Comparison of ENCODE assay signal across 22 cellular contexts in the genomic region with DNA sequence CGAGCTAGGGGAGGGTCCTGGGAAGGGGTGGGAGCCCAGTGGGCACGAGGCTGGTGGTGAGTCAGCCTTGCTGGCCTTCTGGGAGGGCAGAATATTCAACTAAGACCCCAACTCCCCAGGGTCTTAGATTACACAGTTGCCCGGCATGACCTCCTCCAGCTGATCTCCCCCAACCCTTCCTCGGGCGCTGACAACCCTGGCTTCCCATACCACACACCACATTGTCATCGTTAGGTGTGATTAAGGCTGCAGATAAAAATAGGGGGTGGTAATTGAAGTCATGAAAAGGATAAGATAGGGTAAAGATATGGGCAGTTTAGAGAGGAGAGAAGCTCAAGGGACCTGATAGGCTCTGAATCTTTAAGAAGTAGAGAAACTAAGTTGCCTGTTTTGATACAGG.
"Had no signal": no experiment of that assay in that cellular context is flagged by ENCODE, and none has a peak within 500 bp of the region (broad histone marks: within the 10 kb centered on the region; RNA-seq: fewer than 3 reads in every experiment).

No MANE protein-coding gene starts in this region.

- H3K9ac ChIP-seq: neural progenitor cell had no signal

- H3K4me2 ChIP-seq: neural progenitor cell had no signal

- H3K4me1 ChIP-seq: prostate gland had no signal

- ATAC-seq: effector memory CD8-positive, alpha-beta T cell; left lobe of liver; mucosa of descending colon; naive thymus-derived CD4-positive, alpha-beta T cell; sciatic nerve; stimulated activated naive B cell treated with anti-CD40 and anti-IgM and Interleukin-4, amounts not matched to agents 10 μg/mL and 1 μg/mL and 100 μg/mL, for 72 hours had no signal

- H2AFZ ChIP-seq: neural progenitor cell had no signal

- DNase-seq: cortex of kidney; effector memory CD8-positive, alpha-beta T cell; hypothalamus; kidney; mucosa of descending colon; naive thymus-derived CD4-positive, alpha-beta T cell; stimulated activated CD4-positive, alpha-beta T cell treated with anti-CD3 and anti-CD28 coated beads, Interleukin-2, amount 100 ng/mL, for 24 hours; stimulated activated CD4-positive, alpha-beta T cell treated with anti-CD3 and anti-CD28 coated beads, Interleukin-4, amount 100 ng/mL, for 24 hours; stimulated activated naive B cell treated with anti-CD40 and anti-IgM and Interleukin-4, amounts not matched to agents 10 μg/mL and 1 μg/mL and 100 μg/mL, for 72 hours had no signal

- H3K4me3 Mint-ChIP-seq: effector memory CD8-positive, alpha-beta T cell; memory B cell; mesothelial cell of epicardium; naive thymus-derived CD4-positive, alpha-beta T cell; nephron; neural progenitor cell; stimulated activated naive B cell treated with anti-CD40 and anti-IgM and Interleukin-4, amounts not matched to agents 10 μg/mL and 1 μg/mL and 100 μg/mL, for 72 hours; stimulated activated naive CD8-positive, alpha-beta T cell treated with anti-CD3 and anti-CD28 coated beads, Interleukin-15, Interleukin-2, amounts not matched to agents 100 ng/mL and 50 ng/mL, for 24 hours had no signal

- H3K36me3 ChIP-seq: prostate gland had no signal

- H3K9me3 Mint-ChIP-seq: effector memory CD8-positive, alpha-beta T cell; memory B cell; mesothelial cell of epicardium; naive thymus-derived CD4-positive, alpha-beta T cell; nephron; neural progenitor cell; stimulated activated naive B cell treated with anti-CD40 and anti-IgM and Interleukin-4, amounts not matched to agents 10 μg/mL and 1 μg/mL and 100 μg/mL, for 72 hours; stimulated activated naive CD8-positive, alpha-beta T cell treated with anti-CD3 and anti-CD28 coated beads, Interleukin-15, Interleukin-2, amounts not matched to agents 100 ng/mL and 50 ng/mL, for 24 hours had no signal

- H3K27ac ChIP-seq: neural progenitor cell, prostate gland, right atrium auricular region, thoracic aorta, tibial nerve, upper lobe of left lung had no signal

- H3K9me3 ChIP-seq: mucosa of descending colon, prostate gland, right atrium auricular region, thoracic aorta, tibial nerve, upper lobe of left lung had no signal

- H3K27me3 Mint-ChIP-seq: effector memory CD8-positive, alpha-beta T cell; memory B cell; naive thymus-derived CD4-positive, alpha-beta T cell; stimulated activated naive B cell treated with anti-CD40 and anti-IgM and Interleukin-4, amounts not matched to agents 10 μg/mL and 1 μg/mL and 100 μg/mL, for 72 hours; stimulated activated naive CD8-positive, alpha-beta T cell treated with anti-CD3 and anti-CD28 coated beads, Interleukin-15, Interleukin-2, amounts not matched to agents 100 ng/mL and 50 ng/mL, for 24 hours had no signal

- H3K4me3 ChIP-seq: lung, mucosa of descending colon, neural progenitor cell, prostate gland, right atrium auricular region, thoracic aorta, tibial nerve, upper lobe of left lung had no signal

- H3K4me1 Mint-ChIP-seq: neural progenitor cell had no signal

- H3K27me3 ChIP-seq: neural progenitor cell, right atrium auricular region, tibial nerve, upper lobe of left lung had no signal

- H3K27ac Mint-ChIP-seq: effector memory CD8-positive, alpha-beta T cell; memory B cell; mesothelial cell of epicardium; naive thymus-derived CD4-positive, alpha-beta T cell; nephron; neural progenitor cell; stimulated activated naive B cell treated with anti-CD40 and anti-IgM and Interleukin-4, amounts not matched to agents 10 μg/mL and 1 μg/mL and 100 μg/mL, for 72 hours; stimulated activated naive CD8-positive, alpha-beta T cell treated with anti-CD3 and anti-CD28 coated beads, Interleukin-15, Interleukin-2, amounts not matched to agents 100 ng/mL and 50 ng/mL, for 24 hours had no signal
